1 cellular context compared by ENCODE assay signal in the genomic region with DNA sequence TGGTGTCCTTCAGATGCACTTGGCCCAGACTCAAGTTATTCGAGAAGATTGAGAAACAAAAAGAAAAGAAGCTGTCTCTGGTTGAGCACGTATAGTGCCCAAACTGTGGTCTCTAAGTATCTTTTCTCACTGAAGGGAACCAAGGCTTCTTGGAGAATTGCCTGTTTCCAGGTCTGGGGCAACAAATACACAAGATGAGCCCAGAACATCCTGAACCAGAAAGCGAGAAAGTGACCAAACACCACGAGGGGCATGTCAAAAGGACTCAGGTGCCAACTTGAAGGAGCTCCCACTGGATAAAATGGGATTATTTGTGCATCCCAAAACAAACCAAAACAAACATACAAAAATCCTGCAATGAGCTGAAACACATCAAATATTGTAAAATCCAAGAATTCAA.
TF ChIP-seq lines count a peak whose summit lies in the region.

No MANE protein-coding gene starts in this region.

TF ChIP-seq in HepG2, 621 proteins besides CTCF, POLR2A, EP300 and RAD21:
- TF ChIP-seq GMEB2 (CRISPR knock-in tag; IDR thresholded peaks at IDR 0.05; ENCODE audit: low read depth) (no peak), HDAC2 (CRISPR knock-in tag; IDR thresholded peaks at IDR 0.05) (no peak), CCDC6 (CRISPR knock-in tag; IDR thresholded peaks at IDR 0.05) (no peak), ZC3H4 (CRISPR knock-in tag; IDR thresholded peaks at IDR 0.05; ENCODE audit: borderline replicate concordance) (no peak)
